16 cellular contexts compared by ENCODE assay signal in the genomic region with DNA sequence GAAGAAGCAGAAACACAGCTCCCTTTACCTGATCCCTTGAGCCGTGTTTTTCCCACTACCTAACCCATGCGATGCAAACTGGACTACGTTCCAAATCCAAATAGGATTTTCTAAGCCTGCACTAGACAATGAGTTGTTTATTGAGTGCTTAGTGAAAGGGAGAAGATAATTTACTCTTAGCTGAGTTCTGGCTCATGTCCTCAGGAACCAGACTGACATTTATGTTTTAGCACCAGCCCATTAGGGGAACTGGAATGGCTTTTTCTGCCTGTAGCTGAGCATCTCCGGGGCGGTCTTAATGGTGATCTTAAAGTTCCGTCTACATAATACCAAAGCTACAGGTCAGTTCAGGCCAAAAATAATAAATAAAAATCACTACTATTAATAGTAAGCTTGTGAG.
"Had no signal": no experiment of that assay in that cellular context is flagged by ENCODE, and none has a peak within 500 bp of the region (broad histone marks: within the 10 kb centered on the region; RNA-seq: fewer than 3 reads in every experiment).

No MANE protein-coding gene starts in this region.

- H3K4me1 Mint-ChIP-seq: stimulated activated memory B cell treated with anti-CD40 and anti-IgM and Interleukin-4, amounts not matched to agents 10 μg/mL and 1 μg/mL and 100 μg/mL, for 72 hours had no signal

- H3K9me3 ChIP-seq: ascending aorta, lower lobe of right lung, pancreas, transverse colon had no signal

- H3K4me3 Mint-ChIP-seq: activated naive CD4-positive, alpha-beta T cell treated with anti-CD3 and anti-CD28 coated beads for 36 hours; effector memory CD8-positive, alpha-beta T cell; stimulated activated memory B cell treated with anti-CD40 and anti-IgM and Interleukin-4, amounts not matched to agents 10 μg/mL and 1 μg/mL and 100 μg/mL, for 72 hours had no signal

- H3K4me3 ChIP-seq: ascending aorta, lower lobe of right lung, pancreas, transverse colon had no signal

- H3K27ac Mint-ChIP-seq: activated naive CD4-positive, alpha-beta T cell treated with anti-CD3 and anti-CD28 coated beads for 36 hours; activated T-helper 2 cell treated with anti-CD3 and anti-CD28 coated beads, Interferon-gamma antibody, Interleukin-2, Interleukin-4, amounts not matched to agents 10 μg/mL and 5 μg/mL and 100 μg/mL, durations not matched to agents 14 hours and 24 hours and 36 hours; effector memory CD8-positive, alpha-beta T cell; stimulated activated memory B cell treated with anti-CD40 and anti-IgM and Interleukin-4, amounts not matched to agents 10 μg/mL and 1 μg/mL and 100 μg/mL, for 72 hours had no signal

- H3K4me1 ChIP-seq: ascending aorta, pancreas had no signal

- H3K27me3 ChIP-seq: ascending aorta, pancreas, transverse colon had no signal

- H3K36me3 ChIP-seq: ascending aorta, lower lobe of right lung, pancreas, transverse colon had no signal

- DNase-seq: activated CD4-positive, alpha-beta T cell treated with anti-CD3 and anti-CD28 coated beads for 1 hour; activated CD4-positive, alpha-beta T cell treated with anti-CD3 and anti-CD28 coated beads, Interleukin-2, amount 50 U/mL, for 48 hours; activated naive CD4-positive, alpha-beta T cell treated with anti-CD3 and anti-CD28 coated beads for 36 hours; dermis blood vessel endothelial cell; effector memory CD8-positive, alpha-beta T cell; hypothalamus; kidney glomerular epithelial cell; lower lobe of right lung; midbrain; pancreas; T-helper 1 cell; T1000; transverse colon had no signal

- ATAC-seq: effector memory CD8-positive, alpha-beta T cell; lower lobe of right lung; pancreas; stimulated activated memory B cell treated with anti-CD40 and anti-IgM and Interleukin-4, amounts not matched to agents 10 μg/mL and 1 μg/mL and 100 μg/mL, for 72 hours had no signal

- H3K27ac ChIP-seq: ascending aorta, lower lobe of right lung, pancreas, transverse colon had no signal

- H3K9me3 Mint-ChIP-seq: activated T-helper 2 cell treated with anti-CD3 and anti-CD28 coated beads, Interferon-gamma antibody, Interleukin-2, Interleukin-4, amounts not matched to agents 10 μg/mL and 5 μg/mL and 100 μg/mL, durations not matched to agents 14 hours and 24 hours and 36 hours; effector memory CD8-positive, alpha-beta T cell had no signal

- H3K36me3 Mint-ChIP-seq: stimulated activated memory B cell treated with anti-CD40 and anti-IgM and Interleukin-4, amounts not matched to agents 10 μg/mL and 1 μg/mL and 100 μg/mL, for 72 hours had no signal
